Comparison of ENCODE assay signal across 24 cellular contexts in genomic region chr7:151984612-151985011, GRCh38. TPM values are rescaled to one million over a fixed set of nuclear protein-coding genes. Genes with fewer than 3 reads are reported as not detected.
A peak's percentile ranks its signal among the peaks of the same experiment; 100 is the strongest.
DNase-seq lines count a peak whose midpoint lies in the region; ATAC-seq, FAIRE-seq and TF ChIP-seq lines count a peak whose summit lies in the region.
"Had no signal": no experiment of that assay in that cellular context is flagged by ENCODE, and none has a peak within 500 bp of the region (broad histone marks: within the 10 kb centered on the region; RNA-seq: fewer than 3 reads in every experiment).

No MANE protein-coding gene starts in this region.

- no peak for TF ChIP-seq EP300 in gastroesophageal sphincter (IDR thresholded peaks at IDR 0.05)

- peaks cover 2% of the 10 kb centered on the region; the same call in 2 of the 3 replicates for H3K9me3 Mint-ChIP-seq in GM23338
- H3K9me3 Mint-ChIP-seq: CD4-positive, alpha-beta memory T cell had no signal

- ATAC-seq in GM23338 (no peak), HG02623 (IDR thresholded peaks at IDR 0.05; ENCODE audit: unreplicated experiment) (no peak), gastroesophageal sphincter (no peak), HG03095 (IDR thresholded peaks at IDR 0.05; ENCODE audit: unreplicated experiment) (no peak)

- H3K27me3 ChIP-seq in GM23338 (ENCODE audit: insufficient read depth) (no peaks in the 10 kb centered on the region), mesendoderm (ENCODE audit: insufficient read depth, low read length, poor library complexity) (no peaks in the 10 kb centered on the region), gastroesophageal sphincter (peaks cover 21% of the 10 kb centered on the region)

- H3K18ac ChIP-seq in mesendoderm (ENCODE audit: low read length): no peak overlapping the region

- TF ChIP-seq CTCF in D721Med (IDR thresholded peaks at IDR 0.05; ENCODE audit: insufficient read depth, missing control alignments) (peak; percentile 4), GM23338 (conservative IDR thresholded peaks at IDR 0.05; ENCODE audit: low read depth in 2 of 2) (0 out of 4 replicates have a peak, but pooled peaks of 1 of the 2 experiments have one; percentile 18), gastroesophageal sphincter (IDR thresholded peaks at IDR 0.05) (no peak)

- WGBS in mesendoderm (ENCODE audit: extremely low coverage, insufficient coverage, low lambda C conversion rate): no CpG with 5 or more reads among the region's 3 CpGs
- 83% methylated on average over 1 of the region's 3 CpGs; no CpG with 5 or more reads in 1 of the 2 donors for WGBS in gastroesophageal sphincter (ENCODE audit: low coverage in 1 of 2), 2 donors

- no peak for FAIRE-seq in D721Med (lab: Jason Lieb, UNC)
- FAIRE-seq: GM12891, GM18507, H54 had no signal

- 0 out of 2 replicates have a peak, but pooled peaks cover 4% of the 10 kb centered on the region for H3K9me2 ChIP-seq in GM23338 (ENCODE audit: insufficient read depth)

- H3K27me3 Mint-ChIP-seq in GM23338 (ENCODE audit: insufficient read depth, low read depth, poor library complexity): peaks cover 9% of the 10 kb centered on the region

- no peaks in the 10 kb centered on the region for H3K36me3 Mint-ChIP-seq in GM23338 (ENCODE audit: low read depth)
- H3K36me3 Mint-ChIP-seq: CD4-positive, alpha-beta memory T cell had no signal

- H3K36me3 ChIP-seq in GM23338 (ENCODE audit: insufficient read depth) (no peaks in the 10 kb centered on the region), mesendoderm (ENCODE audit: control insufficient read depth, insufficient read depth, low read length) (no peaks in the 10 kb centered on the region), gastroesophageal sphincter (no peaks in the 10 kb centered on the region)
- H3K36me3 ChIP-seq: HAP-1 had no signal

- H2BK120ac ChIP-seq in mesendoderm (ENCODE audit: low read depth, low read length): no peak overlapping the region

- no peak overlapping the region for H2AFZ ChIP-seq in GM23338

- H3K9ac ChIP-seq in mesendoderm (ENCODE audit: low read length): no peak overlapping the region

- H3K4me3 Mint-ChIP-seq in GM23338: no peak overlapping the region
- H3K4me3 Mint-ChIP-seq: CD4-positive, alpha-beta memory T cell had no signal

- H3K4ac ChIP-seq in mesendoderm (ENCODE audit: low read depth, low read length): no peak overlapping the region

- no peaks in the 10 kb centered on the region for H3F3A ChIP-seq in GM23338 (replicated peaks; ENCODE audit: low read depth)

- H3K4me1 Mint-ChIP-seq in GM23338: peaks cover 3% of the 10 kb centered on the region; the same call in 2 of the 3 replicates
- H3K4me1 Mint-ChIP-seq: CD4-positive, alpha-beta memory T cell had no signal

- no peaks in the 10 kb centered on the region for H3K4me1 ChIP-seq in GM23338 (ENCODE audit: insufficient read depth)
- H3K4me1 ChIP-seq in mesendoderm (ENCODE audit: control insufficient read depth, low read depth, low read length): no peaks in the 10 kb centered on the region
- H3K4me1 ChIP-seq in gastroesophageal sphincter: no peaks in the 10 kb centered on the region
- H3K4me1 ChIP-seq: HAP-1 had no signal

- H2BK5ac ChIP-seq in mesendoderm (ENCODE audit: low read length): no peak overlapping the region

- no peak overlapping the region for H3K4me2 ChIP-seq in GM23338
- H3K4me2 ChIP-seq in mesendoderm (ENCODE audit: low read length): no peak overlapping the region

- no peak overlapping the region for H4K8ac ChIP-seq in mesendoderm (ENCODE audit: low read depth, low read length)

- no peak overlapping the region for H2BK15ac ChIP-seq in mesendoderm (replicated peaks; ENCODE audit: low read depth)

- H2AK5ac ChIP-seq in mesendoderm (ENCODE audit: low read length): no peak overlapping the region

- DNase-seq in D721Med (ENCODE audit: insufficient read length, low spot score) (no peak), GM23338 (ENCODE audit: low spot score) (peak; percentile 17), HuH-7 (ENCODE audit: low spot score) (peak; percentile 32), mesendoderm (peak; percentile 49), NOMO-1 treated with dmso at 0.1 percent for 144 hours (lab: John Stamatoyannopoulos, UW; ENCODE audit: unreplicated experiment) (no peak)
- DNase-seq: C1 segment of cervical spinal cord, COR-L47, DMS 273 treated with DMSO at 0.1 percent for 48 hours, DMS79, EL, GF-D8, GOT3 had no signal

- no peaks in the 10 kb centered on the region for H3K79me1 ChIP-seq in mesendoderm (ENCODE audit: low read length)

- H3K23ac ChIP-seq in mesendoderm (ENCODE audit: low read length): no peak overlapping the region

- H3K27ac Mint-ChIP-seq in GM23338: no peak overlapping the region

- no peak overlapping the region for H4K5ac ChIP-seq in mesendoderm (ENCODE audit: low read length)

- H4K20me1 ChIP-seq in GM23338 (replicated peaks; ENCODE audit: insufficient read depth): no peaks in the 10 kb centered on the region

- no peak overlapping the region for H3K56ac ChIP-seq in mesendoderm (ENCODE audit: low read length)

- H3K9me3 ChIP-seq in gastroesophageal sphincter: no peaks in the 10 kb centered on the region
- H3K9me3 ChIP-seq: HAP-1 had no signal

- H3K4me3 ChIP-seq in GM23338 (no peak overlapping the region), mesendoderm (ENCODE audit: low read length) (no peak overlapping the region), gastroesophageal sphincter (no peak overlapping the region)
- H3K4me3 ChIP-seq: HAP-1 had no signal

- H3K27ac ChIP-seq in GM23338 (ENCODE audit: low read depth) (no peak overlapping the region), mesendoderm (ENCODE audit: low read depth, low read length) (no peak overlapping the region), gastroesophageal sphincter (no peak overlapping the region)

- TF ChIP-seq POLR2A in gastroesophageal sphincter (IDR thresholded peaks at IDR 0.05): no peak

- H3K79me2 ChIP-seq in GM23338 (replicated peaks; ENCODE audit: insufficient read depth): no peaks in the 10 kb centered on the region
- H3K79me2 ChIP-seq in mesendoderm (ENCODE audit: control insufficient read depth, insufficient read depth, low read length): no peaks in the 10 kb centered on the region

TF ChIP-seq in GM23338, 12 proteins besides CTCF, POLR2A, EP300 and RAD21:
- TF ChIP-seq STAT1 (IDR thresholded peaks at IDR 0.05; ENCODE audit: unreplicated experiment): no peak
- no peak for TF ChIP-seq EZH2phosphoT487 (IDR thresholded peaks at IDR 0.05; ENCODE audit: unreplicated experiment)
- no peak for TF ChIP-seq ETS1 (IDR thresholded peaks at IDR 0.05)
- no peak for TF ChIP-seq REST (IDR thresholded peaks at IDR 0.05; ENCODE audit: unreplicated experiment)
- TF ChIP-seq ZNF331 (CRISPR knock-in tag; IDR thresholded peaks at IDR 0.05; ENCODE audit: low read depth): no peak

RNA-seq across cellular contexts. Expression of gene GALNTL5, which starts 28.4 kb away (rescaled TPM):
- total RNA-seq in GM23338 (2014; rRNA removed; shearing (Covaris generic)): not detected in 2 replicates
- polyA plus RNA-seq in GM23338 (2016; fragmentation: Nextera tagmentation; extraction: Ambion mirVana): 0.78 TPM in 1 of 2 replicates, not detected in the other
- polyA plus RNA-seq in mesendoderm (2013, experiment 1 of 2): not detected
- not detected for polyA plus RNA-seq in mesendoderm (2013, experiment 2 of 2)
- not detected for total RNA-seq in gastroesophageal sphincter
- total RNA-seq: A172; A673; CD4-positive, alpha-beta memory T cell; G401 had no signal
- polyA plus RNA-seq: BJ; CD4-positive, alpha-beta memory T cell had no signal

RNA-seq across cellular contexts. Expression of gene GALNT11, which starts 40.9 kb away (rescaled TPM):
- 23.0 and 33.6 TPM in 2 replicates for total RNA-seq in GM23338 (2014; rRNA removed; shearing (Covaris generic))
- polyA plus RNA-seq in GM23338 (2016; fragmentation: Nextera tagmentation; extraction: Ambion mirVana): 14.5 and 16.1 TPM in 2 replicates
- 17.1 TPM for polyA plus RNA-seq in mesendoderm (2013, experiment 1 of 2)
- polyA plus RNA-seq in mesendoderm (2013, experiment 2 of 2): 16.8 TPM
- 10 to 100 TPM; 46.8 to 60.2 (median 51.8) TPM for total RNA-seq in gastroesophageal sphincter

Comparison
In these comparisons a context has a peak if more than half of its experiments do, and no peak if none do; other contexts are left out.
1. DNase-seq: peak in GM23338 (single experiment), HuH-7 (single experiment) and mesendoderm (single experiment); none in D721Med (single experiment) and NOMO-1 treated with dmso at 0.1 percent for 144 hours (single experiment).